In genomic region chr2:156327835-156328401, GRCh38 we compare ENCODE assay signal across 17 cellular contexts. TPM values are rescaled to one million over a fixed set of nuclear protein-coding genes. Genes with fewer than 3 reads are reported as not detected.
DNase-seq lines count a peak whose midpoint lies in the region; ATAC-seq and TF ChIP-seq lines count a peak whose summit lies in the region.
"Had no signal": no experiment of that assay in that cellular context is flagged by ENCODE, and none has a peak within 500 bp of the region (broad histone marks: within the 10 kb centered on the region; RNA-seq: fewer than 3 reads in every experiment).

No MANE protein-coding gene starts in this region.

- no peak overlapping the region for H3K27ac Mint-ChIP-seq in CD8-positive, alpha-beta T cell
- no peak overlapping the region for H3K27ac Mint-ChIP-seq in GM23338
- no peak overlapping the region for H3K27ac Mint-ChIP-seq in nephron progenitor cell
- no peak overlapping the region for H3K27ac Mint-ChIP-seq in endothelial cell (ENCODE audit: unreplicated experiment)

- POLR2A ChIA-PET in CD8-positive, alpha-beta T cell (lab: Charles Lee): no interaction called here

- no peaks in the 10 kb centered on the region for H3K36me3 ChIP-seq in CD8-positive, alpha-beta T cell (ENCODE audit: insufficient read depth, low read length)
- H3K36me3 ChIP-seq in GM23338 (ENCODE audit: insufficient read depth): no peaks in the 10 kb centered on the region
- peaks cover 0 to 7% of the 10 kb centered on the region in 2 donors for H3K36me3 ChIP-seq in body of pancreas (replicated peaks in 1 of 2; ENCODE audit: insufficient read depth in 1 of 2, low read depth in 2 of 2)
- H3K36me3 ChIP-seq: ovary, SJCRH30 had no signal

- ATAC-seq in CD8-positive, alpha-beta T cell: no peak
- ATAC-seq in GM23338 (no peak), body of pancreas (no peak)

- CTCF ChIA-PET in CD8-positive, alpha-beta T cell (lab: Charles Lee): interaction anchor here (0.6 kb wide), 1 partner anchor 410 kb away, joined by 4 read pairs; no protein-coding TSS in a partner anchor

- peaks cover 20% of the 10 kb centered on the region for H3K4me1 ChIP-seq in CD8-positive, alpha-beta T cell (ENCODE audit: insufficient read depth, low read length)
- H3K4me1 ChIP-seq in GM23338 (ENCODE audit: insufficient read depth) (peaks cover 69% of the 10 kb centered on the region), body of pancreas (peaks cover 10% of the 10 kb centered on the region)
- H3K4me1 ChIP-seq: SJCRH30 had no signal

- no peak for TF ChIP-seq CTCF in CD8-positive, alpha-beta T cell (IDR thresholded peaks at IDR 0.05)
- TF ChIP-seq CTCF in GM23338 (conservative IDR thresholded peaks at IDR 0.05; ENCODE audit: low read depth in 2 of 2) (no peak), nephron progenitor cell (IDR thresholded peaks at IDR 0.05) (no peak), body of pancreas (IDR thresholded peaks at IDR 0.05) (no peak), endothelial cell (IDR thresholded peaks at IDR 0.05; ENCODE audit: unreplicated experiment) (no peak)

- H3K27me3 ChIP-seq in CD8-positive, alpha-beta T cell (ENCODE audit: insufficient read depth, low read length): peaks cover 9% of the 10 kb centered on the region
- peaks cover 94% of the 10 kb centered on the region for H3K27me3 ChIP-seq in GM23338 (ENCODE audit: insufficient read depth)
- H3K27me3 ChIP-seq in body of pancreas: no peaks in the 10 kb centered on the region
- H3K27me3 ChIP-seq: ovary, SJCRH30 had no signal

- peak overlapping the region; percentile 26 for H3K4me3 Mint-ChIP-seq in CD8-positive, alpha-beta T cell
- H3K4me3 Mint-ChIP-seq in GM23338: peak overlapping the region; percentile 61; the same call in 2 of the 3 replicates
- H3K4me3 Mint-ChIP-seq in nephron progenitor cell: peak overlapping the region; percentile 41
- H3K4me3 Mint-ChIP-seq in endothelial cell (ENCODE audit: unreplicated experiment): no peak overlapping the region

- H3K9me3 Mint-ChIP-seq in CD8-positive, alpha-beta T cell: no peaks in the 10 kb centered on the region
- H3K9me3 Mint-ChIP-seq in GM23338 (no peaks in the 10 kb centered on the region; the same call in 2 of the 3 replicates), nephron progenitor cell (peaks cover 2% of the 10 kb centered on the region), endothelial cell (ENCODE audit: unreplicated experiment) (no peaks in the 10 kb centered on the region)

- peaks cover 60% of the 10 kb centered on the region for H3K27me3 Mint-ChIP-seq in CD8-positive, alpha-beta T cell (ENCODE audit: low read depth)
- H3K27me3 Mint-ChIP-seq in GM23338 (ENCODE audit: insufficient read depth, low read depth, poor library complexity) (peaks cover 84% of the 10 kb centered on the region), nephron progenitor cell (ENCODE audit: low read depth, poor library complexity) (peaks cover 100% of the 10 kb centered on the region), endothelial cell (ENCODE audit: unreplicated experiment) (peaks cover 27% of the 10 kb centered on the region)

- DNase-seq in CD8-positive, alpha-beta T cell: peak in 2 of 7 experiments; percentile 28 to 49
- DNase-seq in GM23338 (ENCODE audit: low spot score): peak; percentile 60
- peak; percentile 28 for DNase-seq in effector CD4-positive, alpha-beta T cell
- DNase-seq in nephron progenitor cell: no peak
- DNase-seq in activated CD8-positive, alpha-beta memory T cell treated with anti-CD3 and anti-CD28 coated beads, Interleukin-2, amount 50 U/mL, for 48 hours: no peak
- DNase-seq in body of pancreas: no peak
- no peak for DNase-seq in endothelial cell (ENCODE audit: low spot score)
- DNase-seq: GF-D8; NCI-H82; PC-9; sigmoid colon; SJCRH30; stimulated activated CD4-positive, alpha-beta T cell treated with anti-CD3 and anti-CD28 coated beads, Interleukin-1b, Interleukin-23, amount 100 ng/mL, for 48 hours; T-helper 9 cell had no signal

- H3K36me3 Mint-ChIP-seq in CD8-positive, alpha-beta T cell: peaks cover 54% of the 10 kb centered on the region
- H3K36me3 Mint-ChIP-seq in GM23338 (ENCODE audit: low read depth) (peaks cover 11% of the 10 kb centered on the region; the same call in 2 of the 3 replicates), nephron progenitor cell (ENCODE audit: low read depth) (no peaks in the 10 kb centered on the region), endothelial cell (ENCODE audit: low read depth, unreplicated experiment) (peaks cover 11% of the 10 kb centered on the region)

- H3K79me2 ChIP-seq in GM23338 (replicated peaks; ENCODE audit: insufficient read depth): no peaks in the 10 kb centered on the region
- H3K79me2 ChIP-seq: hepatocyte had no signal

- H3K4me3 ChIP-seq in CD8-positive, alpha-beta T cell (ENCODE audit: low read depth, low read length): no peak overlapping the region
- H3K4me3 ChIP-seq in GM23338 (peak overlapping the region; percentile 67), body of pancreas (no peak overlapping the region)
- H3K4me3 ChIP-seq: hepatocyte, ovary, PC-9, sigmoid colon, SJCRH30, suprapubic skin had no signal

- peaks cover 29% of the 10 kb centered on the region for H3F3A ChIP-seq in GM23338 (replicated peaks; ENCODE audit: low read depth)

- peak overlapping the region; percentile 34; the same call in 1 of the 2 replicates for H2AFZ ChIP-seq in GM23338
- H2AFZ ChIP-seq: hepatocyte, PC-9 had no signal

- no peak for TF ChIP-seq POLR2A in body of pancreas (IDR thresholded peaks at IDR 0.05)

- H3K9me3 ChIP-seq in CD8-positive, alpha-beta T cell (ENCODE audit: low read length): no peaks in the 10 kb centered on the region
- H3K9me3 ChIP-seq in body of pancreas: no peaks in the 10 kb centered on the region
- H3K9me3 ChIP-seq: ovary, sigmoid colon, SJCRH30, suprapubic skin had no signal

- H4K20me1 ChIP-seq in GM23338 (replicated peaks; ENCODE audit: insufficient read depth): peaks cover 24% of the 10 kb centered on the region

- intact Hi-C loops in CD8-positive, alpha-beta T cell (cut with DNase I, micrococcal nuclease): no loop called here
- intact Hi-C loops in body of pancreas (cut with DNase I): no loop called here

- H3K27ac ChIP-seq in CD8-positive, alpha-beta T cell (ENCODE audit: low read depth, low read length): no peak overlapping the region
- H3K27ac ChIP-seq in GM23338 (ENCODE audit: low read depth): no peak overlapping the region
- H3K27ac ChIP-seq in body of pancreas: no peak overlapping the region
- H3K27ac ChIP-seq: hepatocyte, ovary, PC-9, sigmoid colon, SJCRH30, suprapubic skin had no signal

- peaks cover 38% of the 10 kb centered on the region for H3K4me1 Mint-ChIP-seq in CD8-positive, alpha-beta T cell (ENCODE audit: low read depth)
- H3K4me1 Mint-ChIP-seq in GM23338 (peaks cover 52% of the 10 kb centered on the region), nephron progenitor cell (peaks cover 20% of the 10 kb centered on the region), endothelial cell (ENCODE audit: unreplicated experiment) (peaks cover 23% of the 10 kb centered on the region)

- WGBS in body of pancreas, 2 donors: 85 to 89% methylated on average over 27 to 29 of the region's 29 CpGs

- no peaks in the 10 kb centered on the region for H3K9me2 ChIP-seq in GM23338 (ENCODE audit: insufficient read depth)

- peak overlapping the region; percentile 77 for H3K4me2 ChIP-seq in GM23338
- H3K4me2 ChIP-seq: hepatocyte, PC-9 had no signal

TF ChIP-seq in GM23338, 12 proteins besides CTCF, POLR2A, EP300 and RAD21 (continues in another document):
- TF ChIP-seq REST (IDR thresholded peaks at IDR 0.05; ENCODE audit: unreplicated experiment) (no peak), JUNB (IDR thresholded peaks at IDR 0.05; ENCODE audit: unreplicated experiment) (no peak), ZNF114 (CRISPR knock-in tag; IDR thresholded peaks at IDR 0.05) (no peak), CREB1 (CRISPR knock-in tag; IDR thresholded peaks at IDR 0.05; ENCODE audit: low read depth) (no peak), EZH2phosphoT487 (IDR thresholded peaks at IDR 0.05; ENCODE audit: unreplicated experiment) (peak; percentile 93), NANOG (IDR thresholded peaks at IDR 0.05; ENCODE audit: borderline replicate concordance) (no peak), POLR2AphosphoS5 (IDR thresholded peaks at IDR 0.05; ENCODE audit: low read depth) (no peak)

RNA-seq across cellular contexts. Expression of gene NR4A2, which starts 4.6 kb away (rescaled TPM):
- 100 to 1,000 TPM; 777 to 796 TPM for total RNA-seq in CD8-positive, alpha-beta T cell
- total RNA-seq in GM23338 (2014; rRNA removed; shearing (Covaris generic)): 0.49 and 0.85 TPM in 2 replicates
- 0.56 and 0.71 TPM in 2 replicates for polyA plus RNA-seq in GM23338 (2016; fragmentation: Nextera tagmentation; extraction: Ambion mirVana)
- total RNA-seq in body of pancreas (1 to 10 TPM; 1.0 to 5.9 TPM), endothelial cell (ENCODE audit: unreplicated experiment) (3.9 TPM)

Comparison
In these comparisons a context has a peak if more than half of its experiments do, and no peak if none do; other contexts are left out.
1. DNase-seq: peak in GM23338 (single experiment) and effector CD4-positive, alpha-beta T cell (single experiment); none in nephron progenitor cell (single experiment), activated CD8-positive, alpha-beta memory T cell treated with anti-CD3 and anti-CD28 coated beads, Interleukin-2, amount 50 U/mL, for 48 hours (single experiment), body of pancreas (0 of 4) and endothelial cell (single experiment).
2. RNA of gene NR4A2, which starts 4.6 kb away (total RNA-seq): 777 to 796 TPM in CD8-positive, alpha-beta T cell; 1.0 to 5.9 TPM in body of pancreas, 3.9 TPM in endothelial cell (single experiment) and 0.49 to 0.85 TPM in GM23338; every median in the first group is over 100 times any median in the second.